Comparison of ENCODE assay signal across 8 cellular contexts in the genomic region with DNA sequence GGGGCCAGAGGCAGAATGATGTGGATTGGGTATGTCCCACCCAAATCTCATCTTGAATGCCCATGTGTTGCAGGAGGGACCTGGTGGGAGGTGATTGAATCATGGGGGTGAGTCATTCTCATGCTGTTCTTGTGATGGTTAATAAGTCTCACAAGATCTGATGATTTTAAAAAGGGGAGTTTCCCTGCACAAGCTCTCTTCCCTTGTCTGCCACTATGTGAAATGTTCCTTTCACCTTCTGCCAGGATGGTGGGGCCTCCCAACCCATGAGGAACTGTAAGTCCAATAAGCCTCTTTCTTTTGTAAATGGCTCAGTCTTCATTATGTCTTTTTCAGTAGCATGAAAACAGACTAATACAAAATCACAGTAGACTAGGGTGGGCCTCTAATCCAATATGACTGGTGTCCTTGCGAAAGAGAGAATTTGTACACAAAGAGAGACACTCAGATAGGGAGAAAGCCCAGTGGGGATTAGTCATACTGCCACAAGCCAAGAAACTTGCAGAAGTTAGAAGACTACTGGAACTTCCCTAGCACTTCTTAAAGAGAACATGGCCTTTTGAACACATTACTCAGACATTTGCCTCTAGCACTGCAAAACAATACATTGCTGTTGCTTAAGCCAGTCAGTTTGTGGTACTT.
A peak's percentile ranks its signal among the peaks of the same experiment; 100 is the strongest.
DNase-seq lines count a peak whose midpoint lies in the region; ATAC-seq and TF ChIP-seq lines count a peak whose summit lies in the region.

No MANE protein-coding gene starts in this region.

- TF ChIP-seq CTCF in OCI-LY3 (IDR thresholded peaks at IDR 0.05; ENCODE audit: low read depth, low read length) (no peak), chondrocyte (IDR thresholded peaks at IDR 0.05) (no peak)

- H3K36me3 ChIP-seq in OCI-LY3 (replicated peaks; ENCODE audit: low read depth, low read length) = no peaks in the 10 kb centered on the region

- intact Hi-C loops in right cardiac atrium (cut with DNase I) = no loop called here

- H3K4me3 ChIP-seq in OCI-LY3 (ENCODE audit: low read length) (no peak overlapping the region), right cardiac atrium (ENCODE audit: low read length) (no peak overlapping the region)

- no peak overlapping the region for H3K4me3 Mint-ChIP-seq in chondrocyte (ENCODE audit: unreplicated experiment)

- no peak overlapping the region for H2AFZ ChIP-seq in OCI-LY3 (ENCODE audit: low read depth, low read length)

- H3K9me3 ChIP-seq in OCI-LY3 (ENCODE audit: insufficient read depth, low read length) = no peaks in the 10 kb centered on the region
- no peaks in the 10 kb centered on the region for H3K9me3 ChIP-seq in right cardiac atrium (ENCODE audit: control insufficient read depth, low read length)

- H3K9me3 Mint-ChIP-seq in chondrocyte (ENCODE audit: low read depth) = no peaks in the 10 kb centered on the region

- H4K20me1 ChIP-seq in OCI-LY3 (ENCODE audit: insufficient read depth, low read length) = no peaks in the 10 kb centered on the region

- no peaks in the 10 kb centered on the region for H3K79me2 ChIP-seq in OCI-LY3 (ENCODE audit: low read length)

- H3K4me1 ChIP-seq in OCI-LY3 (ENCODE audit: low read length) (peaks cover 18% of the 10 kb centered on the region), right cardiac atrium (ENCODE audit: control insufficient read depth, insufficient read depth, low read length) (no peaks in the 10 kb centered on the region)

- H3K27me3 ChIP-seq in OCI-LY3 (ENCODE audit: low read depth, low read length) (no peaks in the 10 kb centered on the region), right cardiac atrium (ENCODE audit: control insufficient read depth, insufficient read depth) (no peaks in the 10 kb centered on the region)

- peaks cover 52% of the 10 kb centered on the region for H3K27me3 Mint-ChIP-seq in chondrocyte (ENCODE audit: low read depth)

- no peaks in the 10 kb centered on the region for H3K36me3 Mint-ChIP-seq in chondrocyte (ENCODE audit: low read depth)

- no peaks in the 10 kb centered on the region for H3K4me1 Mint-ChIP-seq in chondrocyte (ENCODE audit: low read depth)

- WGBS in right cardiac atrium = 65% methylated on average over 1 of the region's 1 CpG

- no peak overlapping the region for H3K27ac Mint-ChIP-seq in chondrocyte (ENCODE audit: unreplicated experiment)

- no peak overlapping the region for H3K9ac ChIP-seq in OCI-LY3 (ENCODE audit: low read length)

- peak overlapping the region; percentile 43 for H3K4me2 ChIP-seq in OCI-LY3 (ENCODE audit: low read length)

- ATAC-seq in HG02623 (IDR thresholded peaks at IDR 0.05; ENCODE audit: unreplicated experiment) (peak; percentile 89), right cardiac atrium (peak; percentile 76 to 86), left lobe of liver (no peak)

- DNase-seq in SIG-M5 treated with dmso at 0.1 percent for 504 hours (lab: John Stamatoyannopoulos, UW; ENCODE audit: unreplicated experiment) (peak; percentile 42), SIG-M5 (lab: John Stamatoyannopoulos, UW) (no peak), right cardiac atrium (peak in 1 of 3 donors; percentile 13), left lobe of liver (ENCODE audit: low spot score) (no peak), chondrocyte (ENCODE audit: low spot score) (no peak)
- no peak for DNase-seq in effector CD4-positive, alpha-beta T cell

- H3K27ac ChIP-seq in OCI-LY3 (ENCODE audit: low read length) = peak overlapping the region; percentile 64
- no peak overlapping the region for H3K27ac ChIP-seq in right cardiac atrium (ENCODE audit: low read length)
